ENCODE assay signal across 8 cellular contexts in the genomic region with DNA sequence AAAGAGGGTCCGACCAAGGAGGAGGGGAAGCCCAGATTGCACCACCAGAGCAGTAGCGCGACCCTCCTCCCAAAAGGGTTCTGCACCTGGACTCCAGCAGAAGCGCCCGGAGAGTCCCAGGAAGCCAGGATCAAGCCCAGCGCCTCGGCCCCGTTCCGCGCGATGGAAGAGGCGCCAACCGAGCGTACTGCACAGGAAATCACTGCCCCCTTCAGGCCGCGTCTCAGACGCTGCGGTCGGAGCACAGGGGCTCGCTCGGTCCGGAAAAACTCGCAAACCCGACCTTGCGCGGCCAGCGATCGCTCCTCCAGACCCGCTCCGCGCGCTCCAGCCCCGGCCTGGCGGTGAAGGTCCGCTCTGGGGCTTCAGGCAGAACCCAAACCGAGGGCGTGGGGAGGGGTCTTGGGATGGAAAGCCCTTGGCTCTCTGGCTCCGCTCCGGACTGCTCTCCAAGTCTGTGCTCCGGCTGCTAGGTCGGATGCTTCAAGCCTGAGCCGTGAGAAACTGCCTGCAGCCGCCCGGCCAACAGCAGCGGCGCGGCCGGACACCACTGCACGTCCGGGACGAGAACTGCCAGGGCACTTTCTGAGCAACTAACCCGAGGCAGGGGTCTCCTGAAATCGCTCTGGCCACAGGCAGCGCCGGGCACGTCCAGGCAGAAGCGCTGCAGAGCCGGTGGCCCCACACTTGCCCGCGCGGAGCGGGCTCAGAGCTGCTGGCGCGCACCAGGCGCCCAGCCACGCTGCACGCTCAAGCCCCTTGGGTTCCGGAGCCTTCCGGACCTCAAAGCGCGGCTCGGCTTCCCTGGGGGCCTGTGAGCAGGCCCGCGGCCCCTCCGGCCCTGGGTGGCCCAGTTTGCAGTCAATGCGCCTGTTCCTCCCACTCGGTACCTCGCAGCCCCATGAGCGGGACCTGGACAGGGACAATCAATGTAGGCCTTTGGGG.
DNase-seq lines count a peak whose midpoint lies in the region; ATAC-seq and TF ChIP-seq lines count a peak whose summit lies in the region.

No MANE protein-coding gene starts in this region.

- POLR2A ChIA-PET in AG04449 (lab: Yijun Ruan, JAX) = no interaction called here

- CTCF ChIA-PET in AG04449 (lab: Yijun Ruan, JAX) = interaction anchor here (0.7 to 2.1 kb wide), 11 partner anchors 10 to 398 kb away, joined by 3 to 18 read pairs (median 4); no protein-coding TSS in a partner anchor

- peaks cover 42% of the 10 kb centered on the region for H3K27me3 ChIP-seq in brain microvascular endothelial cell (replicated peaks)

- H3K4me3 ChIP-seq in AG04449 (ENCODE audit: low read depth, low read length) (peak overlapping the region; percentile 47), GM12865 (ENCODE audit: low read depth, low read length) (no peak overlapping the region), brain microvascular endothelial cell (ENCODE audit: low read depth, low read length) (peak overlapping the region; percentile 15)

- DNase-seq in AG04449 (ENCODE audit: low read depth, low spot score) (no peak), GM12865 (ENCODE audit: low read depth) (peak; percentile 52), NCI-H2171 (lab: John Stamatoyannopoulos, UW) (peak; percentile 83), brain microvascular endothelial cell (peak; percentile 52), iris pigment epithelial cell (ENCODE audit: low read depth) (peak; percentile 88), substantia nigra (lab: John Stamatoyannopoulos, UW) (peak in 28 of 49 donors; percentile 5 to 78 (median 22)), OCI-M1 (lab: John Stamatoyannopoulos, UW) (no peak)

- H3K27ac ChIP-seq in brain microvascular endothelial cell = no peak overlapping the region
- H3K27ac ChIP-seq in substantia nigra (ENCODE audit: low read depth, low read length, poor library complexity, severe bottlenecking) = no peak overlapping the region

- H3K36me3 ChIP-seq in brain microvascular endothelial cell (replicated peaks) = no peaks in the 10 kb centered on the region

- TF ChIP-seq CTCF in AG04449 (IDR thresholded peaks at IDR 0.05; ENCODE audit: insufficient read depth, low read length, missing control alignments) = peak; percentile 86
- TF ChIP-seq CTCF in GM12865 (IDR thresholded peaks at IDR 0.05; ENCODE audit: insufficient read depth, low read depth, low read length, missing control alignments) = peak; percentile 38
- peak; percentile 85 for TF ChIP-seq CTCF in brain microvascular endothelial cell (IDR thresholded peaks at IDR 0.05; ENCODE audit: low read depth, low read length, missing control alignments)

- in situ Hi-C loops in brain microvascular endothelial cell (cut with HindIII; ENCODE audit: low pct_ligation_motif_present, low sequenced_read_pairs) = no loop called here

- ATAC-seq in GM18502 (IDR thresholded peaks at IDR 0.05; ENCODE audit: poor library complexity, unreplicated experiment) = no peak

Comparison
In these comparisons a context has a peak if more than half of its experiments do, and no peak if none do; other contexts are left out.
1. DNase-seq: peak in GM12865 (single experiment), NCI-H2171 (single experiment), brain microvascular endothelial cell (single experiment), iris pigment epithelial cell (single experiment) and substantia nigra (28 of 49); none in AG04449 (single experiment) and OCI-M1 (single experiment).
2. Peak in every context shown above with its lines, with median percentiles within 50 percentile points of each other: CTCF ChIP-seq.